Comparison of ENCODE assay signal across 1 cellular context in the genomic region with DNA sequence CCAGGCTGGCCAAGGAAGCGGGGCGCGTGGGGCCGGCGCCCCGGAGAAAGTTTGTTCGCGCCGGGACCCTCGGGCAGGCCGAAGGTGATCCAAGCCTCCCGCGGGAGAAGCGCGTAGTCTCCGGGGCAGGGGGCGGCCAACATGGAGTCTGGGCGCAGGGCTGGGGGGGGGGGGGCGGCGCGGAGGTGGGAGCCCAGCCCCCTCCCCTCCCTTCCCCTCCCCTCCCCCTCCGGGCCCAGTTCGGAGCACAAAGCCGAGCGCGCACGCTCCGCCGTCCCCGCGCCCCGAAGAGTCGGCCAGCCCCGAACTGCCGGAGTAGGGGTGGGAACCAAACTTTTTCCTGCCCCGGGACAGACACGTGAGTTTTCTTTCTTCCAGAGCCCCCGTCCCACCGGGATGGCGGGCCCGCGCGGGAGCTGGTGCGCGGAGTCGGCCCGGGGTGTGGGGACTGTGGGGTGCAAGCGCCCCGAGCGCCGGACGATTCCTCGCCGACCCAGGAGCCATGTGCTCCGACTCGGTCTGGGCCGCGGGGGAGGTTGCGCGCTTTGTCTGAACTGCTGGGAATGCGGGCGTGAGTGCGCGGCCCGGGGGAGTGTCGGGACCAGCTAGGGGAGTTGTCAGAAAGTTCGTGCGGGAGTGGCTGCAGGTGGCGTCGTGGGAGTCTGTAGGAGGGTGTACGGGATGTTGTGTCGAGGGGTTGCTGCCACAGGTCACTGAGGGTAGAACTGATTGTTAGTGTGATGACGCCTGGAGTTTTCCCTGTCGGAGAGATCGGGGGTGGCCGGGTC.
TF ChIP-seq lines count a peak whose summit lies in the region.

No MANE protein-coding gene starts in this region.

TF ChIP-seq in HepG2, 621 proteins besides CTCF, POLR2A, EP300 and RAD21 (continued from another document and continues in another):
- TF ChIP-seq, protein P1, sequence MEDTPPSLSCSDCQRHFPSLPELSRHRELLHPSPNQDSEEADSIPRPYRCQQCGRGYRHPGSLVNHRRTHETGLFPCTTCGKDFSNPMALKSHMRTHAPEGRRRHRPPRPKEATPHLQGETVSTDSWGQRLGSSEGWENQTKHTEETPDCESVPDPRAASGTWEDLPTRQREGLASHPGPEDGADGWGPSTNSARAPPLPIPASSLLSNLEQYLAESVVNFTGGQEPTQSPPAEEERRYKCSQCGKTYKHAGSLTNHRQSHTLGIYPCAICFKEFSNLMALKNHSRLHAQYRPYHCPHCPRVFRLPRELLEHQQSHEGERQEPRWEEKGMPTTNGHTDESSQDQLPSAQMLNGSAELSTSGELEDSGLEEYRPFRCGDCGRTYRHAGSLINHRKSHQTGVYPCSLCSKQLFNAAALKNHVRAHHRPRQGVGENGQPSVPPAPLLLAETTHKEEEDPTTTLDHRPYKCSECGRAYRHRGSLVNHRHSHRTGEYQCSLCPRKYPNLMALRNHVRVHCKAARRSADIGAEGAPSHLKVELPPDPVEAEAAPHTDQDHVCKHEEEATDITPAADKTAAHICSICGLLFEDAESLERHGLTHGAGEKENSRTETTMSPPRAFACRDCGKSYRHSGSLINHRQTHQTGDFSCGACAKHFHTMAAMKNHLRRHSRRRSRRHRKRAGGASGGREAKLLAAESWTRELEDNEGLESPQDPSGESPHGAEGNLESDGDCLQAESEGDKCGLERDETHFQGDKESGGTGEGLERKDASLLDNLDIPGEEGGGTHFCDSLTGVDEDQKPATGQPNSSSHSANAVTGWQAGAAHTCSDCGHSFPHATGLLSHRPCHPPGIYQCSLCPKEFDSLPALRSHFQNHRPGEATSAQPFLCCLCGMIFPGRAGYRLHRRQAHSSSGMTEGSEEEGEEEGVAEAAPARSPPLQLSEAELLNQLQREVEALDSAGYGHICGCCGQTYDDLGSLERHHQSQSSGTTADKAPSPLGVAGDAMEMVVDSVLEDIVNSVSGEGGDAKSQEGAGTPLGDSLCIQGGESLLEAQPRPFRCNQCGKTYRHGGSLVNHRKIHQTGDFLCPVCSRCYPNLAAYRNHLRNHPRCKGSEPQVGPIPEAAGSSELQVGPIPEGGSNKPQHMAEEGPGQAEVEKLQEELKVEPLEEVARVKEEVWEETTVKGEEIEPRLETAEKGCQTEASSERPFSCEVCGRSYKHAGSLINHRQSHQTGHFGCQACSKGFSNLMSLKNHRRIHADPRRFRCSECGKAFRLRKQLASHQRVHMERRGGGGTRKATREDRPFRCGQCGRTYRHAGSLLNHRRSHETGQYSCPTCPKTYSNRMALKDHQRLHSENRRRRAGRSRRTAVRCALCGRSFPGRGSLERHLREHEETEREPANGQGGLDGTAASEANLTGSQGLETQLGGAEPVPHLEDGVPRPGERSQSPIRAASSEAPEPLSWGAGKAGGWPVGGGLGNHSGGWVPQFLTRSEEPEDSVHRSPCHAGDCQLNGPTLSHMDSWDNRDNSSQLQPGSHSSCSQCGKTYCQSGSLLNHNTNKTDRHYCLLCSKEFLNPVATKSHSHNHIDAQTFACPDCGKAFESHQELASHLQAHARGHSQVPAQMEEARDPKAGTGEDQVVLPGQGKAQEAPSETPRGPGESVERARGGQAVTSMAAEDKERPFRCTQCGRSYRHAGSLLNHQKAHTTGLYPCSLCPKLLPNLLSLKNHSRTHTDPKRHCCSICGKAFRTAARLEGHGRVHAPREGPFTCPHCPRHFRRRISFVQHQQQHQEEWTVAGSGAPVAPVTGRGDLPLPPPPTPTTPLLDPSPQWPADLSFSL (CRISPR knock-in tag; IDR thresholded peaks at IDR 0.05) = no peak
- TF ChIP-seq, protein P2, sequence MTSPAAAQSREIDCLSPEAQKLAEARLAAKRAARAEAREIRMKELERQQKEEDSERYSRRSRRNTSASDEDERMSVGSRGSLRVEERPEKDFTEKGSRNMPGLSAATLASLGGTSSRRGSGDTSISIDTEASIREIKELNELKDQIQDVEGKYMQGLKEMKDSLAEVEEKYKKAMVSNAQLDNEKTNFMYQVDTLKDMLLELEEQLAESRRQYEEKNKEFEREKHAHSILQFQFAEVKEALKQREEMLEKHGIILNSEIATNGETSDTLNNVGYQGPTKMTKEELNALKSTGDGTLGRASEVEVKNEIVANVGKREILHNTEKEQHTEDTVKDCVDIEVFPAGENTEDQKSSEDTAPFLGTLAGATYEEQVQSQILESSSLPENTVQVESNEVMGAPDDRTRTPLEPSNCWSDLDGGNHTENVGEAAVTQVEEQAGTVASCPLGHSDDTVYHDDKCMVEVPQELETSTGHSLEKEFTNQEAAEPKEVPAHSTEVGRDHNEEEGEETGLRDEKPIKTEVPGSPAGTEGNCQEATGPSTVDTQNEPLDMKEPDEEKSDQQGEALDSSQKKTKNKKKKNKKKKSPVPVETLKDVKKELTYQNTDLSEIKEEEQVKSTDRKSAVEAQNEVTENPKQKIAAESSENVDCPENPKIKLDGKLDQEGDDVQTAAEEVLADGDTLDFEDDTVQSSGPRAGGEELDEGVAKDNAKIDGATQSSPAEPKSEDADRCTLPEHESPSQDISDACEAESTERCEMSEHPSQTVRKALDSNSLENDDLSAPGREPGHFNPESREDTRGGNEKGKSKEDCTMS (CRISPR knock-in tag; conservative IDR thresholded peaks at IDR 0.05) = no peak
- TF ChIP-seq ZNF543 (CRISPR knock-in tag; IDR thresholded peaks at IDR 0.05) (0 out of 2 replicates have a peak, but pooled peaks have one; percentile 30), KDM4B (CRISPR knock-in tag; IDR thresholded peaks at IDR 0.05) (peak; percentile 83), ZNF619 (CRISPR knock-in tag; IDR thresholded peaks at IDR 0.05) (no peak), NRL (CRISPR knock-in tag; IDR thresholded peaks at IDR 0.05; ENCODE audit: borderline replicate concordance) (peak; percentile 87), RBM39 (IDR thresholded peaks at IDR 0.05; ENCODE audit: low read depth, low read length, poor library complexity, severe bottlenecking) (no peak), CBX1 (IDR thresholded peaks at IDR 0.05; ENCODE audit: low read depth) (peak; percentile 38), ELF4 (CRISPR knock-in tag; IDR thresholded peaks at IDR 0.05; ENCODE audit: borderline replicate concordance) (no peak), ARNT (IDR thresholded peaks at IDR 0.05) (no peak), SOX13 (IDR thresholded peaks at IDR 0.05) (no peak), SOX13 (CRISPR knock-in tag; conservative IDR thresholded peaks at IDR 0.05 in 1 of 2, IDR thresholded peaks at IDR 0.05 in 1 of 2) (peak in 1 of 2 experiments; percentile 4; a peak in 1 of 4 replicates), BRCA1 (CRISPR knock-in tag; IDR thresholded peaks at IDR 0.05) (no peak; the same call in 1 of the 2 replicates), ZNF331 (CRISPR knock-in tag; IDR thresholded peaks at IDR 0.05) (peak; percentile 57), HOXA7 (CRISPR knock-in tag; IDR thresholded peaks at IDR 0.05) (0 out of 2 replicates have a peak, but pooled peaks have one; percentile 85), ZNF550 (CRISPR knock-in tag; IDR thresholded peaks at IDR 0.05; ENCODE audit: borderline replicate concordance) (peak; percentile 85; the same call in 1 of the 2 replicates), ZNF652 (CRISPR knock-in tag; IDR thresholded peaks at IDR 0.05; ENCODE audit: borderline replicate concordance, low read depth) (no peak), CC2D1A (CRISPR knock-in tag; IDR thresholded peaks at IDR 0.05) (0 out of 2 replicates have a peak, but pooled peaks have one; percentile 38), ZNF749 (CRISPR knock-in tag; IDR thresholded peaks at IDR 0.05; ENCODE audit: borderline replicate concordance) (no peak), RFX1 (IDR thresholded peaks at IDR 0.05) (no peak), JUND (CRISPR knock-in tag; IDR thresholded peaks at IDR 0.05) (no peak), SMC3 (IDR thresholded peaks at IDR 0.05; ENCODE audit: low read length) (no peak; the same call in 1 of the 2 replicates), ZNF567 (CRISPR knock-in tag; IDR thresholded peaks at IDR 0.05; ENCODE audit: borderline replicate concordance) (no peak; the same call in 1 of the 2 replicates), SAFB2 (CRISPR knock-in tag; IDR thresholded peaks at IDR 0.05; ENCODE audit: borderline replicate concordance, low read depth) (peak; percentile 74)
- TF ChIP-seq, protein P3, sequence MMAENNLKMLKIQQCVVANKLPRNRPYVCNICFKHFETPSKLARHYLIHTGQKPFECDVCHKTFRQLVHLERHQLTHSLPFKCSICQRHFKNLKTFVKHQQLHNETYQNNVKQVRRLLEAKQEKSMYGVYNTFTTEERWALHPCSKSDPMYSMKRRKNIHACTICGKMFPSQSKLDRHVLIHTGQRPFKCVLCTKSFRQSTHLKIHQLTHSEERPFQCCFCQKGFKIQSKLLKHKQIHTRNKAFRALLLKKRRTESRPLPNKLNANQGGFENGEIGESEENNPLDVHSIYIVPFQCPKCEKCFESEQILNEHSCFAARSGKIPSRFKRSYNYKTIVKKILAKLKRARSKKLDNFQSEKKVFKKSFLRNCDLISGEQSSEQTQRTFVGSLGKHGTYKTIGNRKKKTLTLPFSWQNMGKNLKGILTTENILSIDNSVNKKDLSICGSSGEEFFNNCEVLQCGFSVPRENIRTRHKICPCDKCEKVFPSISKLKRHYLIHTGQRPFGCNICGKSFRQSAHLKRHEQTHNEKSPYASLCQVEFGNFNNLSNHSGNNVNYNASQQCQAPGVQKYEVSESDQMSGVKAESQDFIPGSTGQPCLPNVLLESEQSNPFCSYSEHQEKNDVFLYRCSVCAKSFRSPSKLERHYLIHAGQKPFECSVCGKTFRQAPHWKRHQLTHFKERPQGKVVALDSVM (CRISPR knock-in tag; IDR thresholded peaks at IDR 0.05) = no peak; the same call in 1 of the 2 replicates
- TF ChIP-seq, protein P4, sequence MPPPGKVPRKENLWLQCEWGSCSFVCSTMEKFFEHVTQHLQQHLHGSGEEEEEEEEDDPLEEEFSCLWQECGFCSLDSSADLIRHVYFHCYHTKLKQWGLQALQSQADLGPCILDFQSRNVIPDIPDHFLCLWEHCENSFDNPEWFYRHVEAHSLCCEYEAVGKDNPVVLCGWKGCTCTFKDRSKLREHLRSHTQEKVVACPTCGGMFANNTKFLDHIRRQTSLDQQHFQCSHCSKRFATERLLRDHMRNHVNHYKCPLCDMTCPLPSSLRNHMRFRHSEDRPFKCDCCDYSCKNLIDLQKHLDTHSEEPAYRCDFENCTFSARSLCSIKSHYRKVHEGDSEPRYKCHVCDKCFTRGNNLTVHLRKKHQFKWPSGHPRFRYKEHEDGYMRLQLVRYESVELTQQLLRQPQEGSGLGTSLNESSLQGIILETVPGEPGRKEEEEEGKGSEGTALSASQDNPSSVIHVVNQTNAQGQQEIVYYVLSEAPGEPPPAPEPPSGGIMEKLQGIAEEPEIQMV (CRISPR knock-in tag; IDR thresholded peaks at IDR 0.05; ENCODE audit: low read depth) = peak; percentile 35; the same call in 1 of the 2 replicates
- TF ChIP-seq, protein P5, sequence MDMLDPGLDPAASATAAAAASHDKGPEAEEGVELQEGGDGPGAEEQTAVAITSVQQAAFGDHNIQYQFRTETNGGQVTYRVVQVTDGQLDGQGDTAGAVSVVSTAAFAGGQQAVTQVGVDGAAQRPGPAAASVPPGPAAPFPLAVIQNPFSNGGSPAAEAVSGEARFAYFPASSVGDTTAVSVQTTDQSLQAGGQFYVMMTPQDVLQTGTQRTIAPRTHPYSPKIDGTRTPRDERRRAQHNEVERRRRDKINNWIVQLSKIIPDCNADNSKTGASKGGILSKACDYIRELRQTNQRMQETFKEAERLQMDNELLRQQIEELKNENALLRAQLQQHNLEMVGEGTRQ (IDR thresholded peaks at IDR 0.05; ENCODE audit: low read depth, low read length) = no peak
- TF ChIP-seq, protein P5 (CRISPR knock-in tag; IDR thresholded peaks at IDR 0.05; ENCODE audit: borderline replicate concordance) = no peak
- TF ChIP-seq, protein P6, sequence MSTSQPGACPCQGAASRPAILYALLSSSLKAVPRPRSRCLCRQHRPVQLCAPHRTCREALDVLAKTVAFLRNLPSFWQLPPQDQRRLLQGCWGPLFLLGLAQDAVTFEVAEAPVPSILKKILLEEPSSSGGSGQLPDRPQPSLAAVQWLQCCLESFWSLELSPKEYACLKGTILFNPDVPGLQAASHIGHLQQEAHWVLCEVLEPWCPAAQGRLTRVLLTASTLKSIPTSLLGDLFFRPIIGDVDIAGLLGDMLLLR (CRISPR knock-in tag; IDR thresholded peaks at IDR 0.05) = peak; percentile 92
- TF ChIP-seq, protein P7, sequence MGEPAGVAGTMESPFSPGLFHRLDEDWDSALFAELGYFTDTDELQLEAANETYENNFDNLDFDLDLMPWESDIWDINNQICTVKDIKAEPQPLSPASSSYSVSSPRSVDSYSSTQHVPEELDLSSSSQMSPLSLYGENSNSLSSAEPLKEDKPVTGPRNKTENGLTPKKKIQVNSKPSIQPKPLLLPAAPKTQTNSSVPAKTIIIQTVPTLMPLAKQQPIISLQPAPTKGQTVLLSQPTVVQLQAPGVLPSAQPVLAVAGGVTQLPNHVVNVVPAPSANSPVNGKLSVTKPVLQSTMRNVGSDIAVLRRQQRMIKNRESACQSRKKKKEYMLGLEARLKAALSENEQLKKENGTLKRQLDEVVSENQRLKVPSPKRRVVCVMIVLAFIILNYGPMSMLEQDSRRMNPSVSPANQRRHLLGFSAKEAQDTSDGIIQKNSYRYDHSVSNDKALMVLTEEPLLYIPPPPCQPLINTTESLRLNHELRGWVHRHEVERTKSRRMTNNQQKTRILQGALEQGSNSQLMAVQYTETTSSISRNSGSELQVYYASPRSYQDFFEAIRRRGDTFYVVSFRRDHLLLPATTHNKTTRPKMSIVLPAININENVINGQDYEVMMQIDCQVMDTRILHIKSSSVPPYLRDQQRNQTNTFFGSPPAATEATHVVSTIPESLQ (CRISPR knock-in tag; conservative IDR thresholded peaks at IDR 0.05) = no peak
- TF ChIP-seq, protein P8, sequence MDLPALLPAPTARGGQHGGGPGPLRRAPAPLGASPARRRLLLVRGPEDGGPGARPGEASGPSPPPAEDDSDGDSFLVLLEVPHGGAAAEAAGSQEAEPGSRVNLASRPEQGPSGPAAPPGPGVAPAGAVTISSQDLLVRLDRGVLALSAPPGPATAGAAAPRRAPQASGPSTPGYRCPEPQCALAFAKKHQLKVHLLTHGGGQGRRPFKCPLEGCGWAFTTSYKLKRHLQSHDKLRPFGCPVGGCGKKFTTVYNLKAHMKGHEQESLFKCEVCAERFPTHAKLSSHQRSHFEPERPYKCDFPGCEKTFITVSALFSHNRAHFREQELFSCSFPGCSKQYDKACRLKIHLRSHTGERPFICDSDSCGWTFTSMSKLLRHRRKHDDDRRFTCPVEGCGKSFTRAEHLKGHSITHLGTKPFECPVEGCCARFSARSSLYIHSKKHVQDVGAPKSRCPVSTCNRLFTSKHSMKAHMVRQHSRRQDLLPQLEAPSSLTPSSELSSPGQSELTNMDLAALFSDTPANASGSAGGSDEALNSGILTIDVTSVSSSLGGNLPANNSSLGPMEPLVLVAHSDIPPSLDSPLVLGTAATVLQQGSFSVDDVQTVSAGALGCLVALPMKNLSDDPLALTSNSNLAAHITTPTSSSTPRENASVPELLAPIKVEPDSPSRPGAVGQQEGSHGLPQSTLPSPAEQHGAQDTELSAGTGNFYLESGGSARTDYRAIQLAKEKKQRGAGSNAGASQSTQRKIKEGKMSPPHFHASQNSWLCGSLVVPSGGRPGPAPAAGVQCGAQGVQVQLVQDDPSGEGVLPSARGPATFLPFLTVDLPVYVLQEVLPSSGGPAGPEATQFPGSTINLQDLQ (CRISPR knock-in tag; IDR thresholded peaks at IDR 0.05) = no peak
- TF ChIP-seq, protein P9, sequence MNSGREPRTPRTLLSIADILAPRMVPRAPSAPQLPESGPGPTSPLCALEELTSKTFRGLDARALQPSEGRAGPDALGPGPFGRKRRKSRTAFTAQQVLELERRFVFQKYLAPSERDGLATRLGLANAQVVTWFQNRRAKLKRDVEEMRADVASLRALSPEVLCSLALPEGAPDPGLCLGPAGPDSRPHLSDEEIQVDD (CRISPR knock-in tag; IDR thresholded peaks at IDR 0.05; ENCODE audit: borderline replicate concordance) = 0 out of 2 replicates have a peak, but pooled peaks have one; percentile 39
